In genomic region chr15:91706366-91707032, GRCh38 we compare ENCODE assay signal across 8 cellular contexts.
A peak's percentile ranks its signal among the peaks of the same experiment; 100 is the strongest.
DNase-seq lines count a peak whose midpoint lies in the region; ATAC-seq and TF ChIP-seq lines count a peak whose summit lies in the region.

No MANE protein-coding gene starts in this region.

- H3K27me3 ChIP-seq in DOHH2 (ENCODE audit: control insufficient read depth, low read length) (no peaks in the 10 kb centered on the region), left lung (no peaks in the 10 kb centered on the region)

- TF ChIP-seq CTCF in DOHH2 (IDR thresholded peaks at IDR 0.05; ENCODE audit: low read depth, low read length, poor library complexity, severe bottlenecking) (peak; percentile 96), left lung (IDR thresholded peaks at IDR 0.05) (peak; percentile 78 to 92)

- H3K4me1 ChIP-seq in DOHH2 (ENCODE audit: control insufficient read depth, low read length) (no peaks in the 10 kb centered on the region), left lung (peaks cover 0 to 7% of the 10 kb centered on the region in 2 donors)

- H3K4me2 ChIP-seq in DOHH2 (ENCODE audit: low read length): no peak overlapping the region

- H3K36me3 ChIP-seq in DOHH2 (ENCODE audit: control insufficient read depth, low read length) (no peaks in the 10 kb centered on the region), left lung (no peaks in the 10 kb centered on the region)

- DNase-seq in NCI-H2227 treated with DMSO at 0.1 percent for 48 hours (lab: John Stamatoyannopoulos, UW) (peak; percentile 6), cerebellum (ENCODE audit: low spot score) (peak; percentile 15), left lung (peak; percentile 80 to 82)
- peak; percentile 75 for DNase-seq in activated CD4-positive, alpha-beta T cell treated with anti-CD3 and anti-CD28 coated beads for 1 hour
- peak; percentile 46 to 75 (median 74) for DNase-seq in stimulated activated CD4-positive, alpha-beta T cell treated with anti-CD3 and anti-CD28 coated beads, TNF-alpha, amount 100 ng/mL, for 4 hours (ENCODE audit: low read depth in 3 of 3)

- H3K4me3 ChIP-seq in DOHH2 (ENCODE audit: low read length) (no peak overlapping the region), left lung (no peak overlapping the region)

- H4K20me1 ChIP-seq in DOHH2 (ENCODE audit: control insufficient read depth, insufficient read depth, low read depth, low read length): no peaks in the 10 kb centered on the region

- no peaks in the 10 kb centered on the region for H3K9me2 ChIP-seq in DOHH2 (replicated peaks; ENCODE audit: control insufficient read depth, low read length)

- no peaks in the 10 kb centered on the region for H3K79me2 ChIP-seq in DOHH2 (ENCODE audit: control insufficient read depth, low read length)

- no peak overlapping the region for H3K27ac ChIP-seq in DOHH2 (ENCODE audit: low read depth, low read length)
- H3K27ac ChIP-seq in left lung: peak overlapping the region; percentile 35 to 37

- H3K9me3 ChIP-seq in DOHH2 (ENCODE audit: control insufficient read depth, insufficient read depth, low read length) (no peaks in the 10 kb centered on the region), left lung (no peaks in the 10 kb centered on the region)

- intact Hi-C loops in left lung (cut with DNase I): loop anchor here in 1 of 2 donors (10.0 kb wide), 1 partner anchor 148 kb away; the partner anchor contains the start of gene SLCO3A1

- H3F3A ChIP-seq in DOHH2 (ENCODE audit: control insufficient read depth, insufficient read depth): no peaks in the 10 kb centered on the region

- ATAC-seq in HG02938 (IDR thresholded peaks at IDR 0.05; ENCODE audit: unreplicated experiment) (peak; percentile 79), left lung (peak; percentile 96), HG03520 (IDR thresholded peaks at IDR 0.05; ENCODE audit: unreplicated experiment) (no peak)

Comparison
In these comparisons a context has a peak if more than half of its experiments do, and no peak if none do; other contexts are left out.
1. DNase-seq: peak in every context shown above with its lines; median percentile 81 in left lung; 75 in activated CD4-positive, alpha-beta T cell treated with anti-CD3 and anti-CD28 coated beads for 1 hour; 74 in stimulated activated CD4-positive, alpha-beta T cell treated with anti-CD3 and anti-CD28 coated beads, TNF-alpha, amount 100 ng/mL, for 4 hours; 15 in cerebellum; 6 in NCI-H2227 treated with DMSO at 0.1 percent for 48 hours.